In genomic region chr9:136859821-136860269, GRCh38 we compare ENCODE assay signal across 8 cellular contexts. TPM values are rescaled to one million over a fixed set of nuclear protein-coding genes. Genes with fewer than 3 reads are reported as not detected.
DNase-seq lines count a peak whose midpoint lies in the region; ATAC-seq, FAIRE-seq and TF ChIP-seq lines count a peak whose summit lies in the region.
"Had no signal": no experiment of that assay in that cellular context is flagged by ENCODE, and none has a peak within 500 bp of the region (broad histone marks: within the 10 kb centered on the region; RNA-seq: fewer than 3 reads in every experiment).

No MANE protein-coding gene starts in this region.

- BruUV-seq in HepG2 (replicated peaks; lab: Mats Ljungman, UMichigan), result no TSS peak

- TF ChIP-seq POLR2A in HepG2 (IDR thresholded peaks at IDR 0.05; ENCODE audit: insufficient read depth in 1 of 2, low read depth in 2 of 2, low read length in 2 of 2) (no peak; a peak in 1 of 4 replicates), lower leg skin (IDR thresholded peaks at IDR 0.05) (no peak)

- TF ChIP-seq CTCF in HepG2 (CRISPR knock-in tag; IDR thresholded peaks at IDR 0.05), result no peak
- no peak for TF ChIP-seq CTCF in lower leg skin (IDR thresholded peaks at IDR 0.05)

- TF ChIP-seq EP300 in HepG2 (IDR thresholded peaks at IDR 0.05; ENCODE audit: low read depth in 2 of 2, low read length in 2 of 2), result no peak
- TF ChIP-seq EP300 in HepG2 (CRISPR knock-in tag; IDR thresholded peaks at IDR 0.05; ENCODE audit: borderline replicate concordance), result no peak

- 0 out of 2 replicates have a peak, but pooled peaks cover under 1% of the 10 kb centered on the region for H4K20me1 ChIP-seq in HepG2 (ENCODE audit: insufficient read depth, low read length)

- POLR2A ChIA-PET in HepG2 (lab: Yijun Ruan, JAX), result interaction anchor here (0.8 to 5.0 kb wide), 7 partner anchors 8 to 43 kb away, joined by 3 to 29 read pairs (median 5); partner anchors contain the start of genes AJM1, MAMDC4 and TRAF2

- WGBS in HepG2 (ENCODE audit: low lambda C conversion rate), result 100% methylated on average over 3 of the region's 12 CpGs
- 48 to 64% methylated on average over 7 to 12 of the region's 12 CpGs for WGBS in lower leg skin, 2 donors

- no peaks in the 10 kb centered on the region for H3K27me3 ChIP-seq in HepG2 (ENCODE audit: control insufficient read depth in 1 of 2, insufficient read depth in 2 of 2, low read length in 2 of 2)
- H3K27me3 ChIP-seq: SJSA1, vagina had no signal

- no peak overlapping the region for H3K4me2 ChIP-seq in HepG2 (ENCODE audit: low read depth, low read length)

- in situ Hi-C loops in HepG2 (cut with HindIII; ENCODE audit: extremely low pct_ligation_motif_present, low pct_unique_long_range_greater_than_20kb), result no loop called here

- 0 out of 2 replicates have a peak overlapping the region, but pooled peaks have one; percentile 40 for H3K9ac ChIP-seq in HepG2 (ENCODE audit: insufficient read depth, low read depth, low read length)

- peaks cover 17 to 37% of the 10 kb centered on the region in 2 experiments for H3K36me3 ChIP-seq in HepG2 (replicated peaks in 1 of 2; ENCODE audit: control insufficient read depth in 1 of 2, insufficient read depth in 2 of 2, low read length in 2 of 2)

- no peak for FAIRE-seq in HepG2 (lab: Jason Lieb, UNC)

- CTCF ChIA-PET in HepG2 (lab: Yijun Ruan, JAX; ENCODE audit: low intra/inter-chr PET ratio, low total read pairs), result no interaction called here

- H3K4me1 ChIP-seq in HepG2 (ENCODE audit: insufficient read depth, low read length), result peaks cover 42% of the 10 kb centered on the region

- H3K79me2 ChIP-seq in HepG2 (ENCODE audit: insufficient read depth, low read length), result peaks cover 11% of the 10 kb centered on the region

- peak; percentile 5 for DNase-seq in stimulated activated CD4-positive, alpha-beta T cell treated with anti-CD3 and anti-CD28 coated beads, Interleukin-15, amount 100 ng/mL, for 24 hours
- no peak for DNase-seq in stimulated activated CD4-positive, alpha-beta T cell treated with anti-CD3 and anti-CD28 coated beads, Interleukin-1b, Interleukin-23, amount 100 ng/mL, for 48 hours
- DNase-seq in HepG2 (ENCODE audit: low spot score) (no peak), lower leg skin (ENCODE audit: low spot score in 2 of 2) (no peak)
- no peak for DNase-seq in stimulated activated naive CD8-positive, alpha-beta T cell treated with anti-CD3 and anti-CD28 coated beads, Interleukin-15, Interleukin-2, amounts not matched to agents 100 U/mL and 50 U/mL, for 24 hours

- ATAC-seq in HepG2, result no peak
- no peak for ATAC-seq in GM21576 (IDR thresholded peaks at IDR 0.05; ENCODE audit: unreplicated experiment)
- no peak for ATAC-seq in stimulated activated naive CD8-positive, alpha-beta T cell treated with anti-CD3 and anti-CD28 coated beads, Interleukin-15, Interleukin-2, amounts not matched to agents 100 U/mL and 50 U/mL, for 24 hours

- no peaks in the 10 kb centered on the region for H3K9me3 ChIP-seq in HepG2 (ENCODE audit: low read length)
- H3K9me3 ChIP-seq: SJSA1, vagina had no signal

- no peak for TF ChIP-seq RAD21 in HepG2 (CRISPR knock-in tag; IDR thresholded peaks at IDR 0.05)

- intact Hi-C loops in HepG2 (cut with micrococcal nuclease; ENCODE audit: unreplicated experiment), result no loop called here
- intact Hi-C loops in lower leg skin (cut with DNase I; ENCODE audit: low total_unique reads), result loop anchor here (10.0 kb wide), 1 partner anchor 85 kb away; the partner anchor contains the start of genes C8G and FBXW5

- H3K4me3 ChIP-seq in HepG2 (replicated peaks in 1 of 3; ENCODE audit: insufficient read depth in 1 of 3, low read depth in 2 of 3, low read length in 3 of 3) (no peak overlapping the region), lower leg skin (ENCODE audit: low read depth, poor library complexity, severe bottlenecking) (no peak overlapping the region)
- H3K4me3 ChIP-seq: SJSA1, vagina had no signal

- H3K27ac ChIP-seq in HepG2 (ENCODE audit: extremely low read length, insufficient read depth, low read length), result no peak overlapping the region
- H3K27ac ChIP-seq: SJSA1, vagina had no signal

- no peak overlapping the region for H2AFZ ChIP-seq in HepG2 (ENCODE audit: low read length)

RNA-seq across cellular contexts. Expression of gene EDF1, which starts 6.3 kb away (rescaled TPM):
- total RNA-seq in HepG2 (2016; rRNA removed; fragmentation: Illumina TruSeq; extraction: Trizol), result 379 and 474 TPM in 2 replicates
- 152 and 180 TPM in 2 replicates for total RNA-seq in HepG2 (2016; cell fraction: cytosol; rRNA removed; fragmentation: Illumina TruSeq; extraction: Trizol; ENCODE audit: low read depth)
- total RNA-seq in HepG2 (2016; cell fraction: insoluble cytoplasmic fraction; rRNA removed; fragmentation: Illumina TruSeq; extraction: Trizol), result 390 and 529 TPM in 2 replicates
- total RNA-seq in HepG2 (2016; cell fraction: membrane; rRNA removed; fragmentation: Illumina TruSeq; extraction: Trizol), result 186 and 193 TPM in 2 replicates
- total RNA-seq in HepG2 (2016; cell fraction: nucleus; rRNA removed; fragmentation: Illumina TruSeq; extraction: Trizol), result 157 and 160 TPM in 2 replicates
- 235 and 269 TPM in 2 replicates for polyA plus RNA-seq in HepG2 (2011; rRNA removed)
- 392 and 430 TPM in 2 replicates for polyA plus RNA-seq in HepG2 (2011; cell fraction: cytosol; rRNA removed)
- polyA plus RNA-seq in HepG2 (2011; cell fraction: nucleus; rRNA removed), result 129 and 177 TPM in 2 replicates
- 257 and 326 TPM in 2 replicates for polyA plus RNA-seq in HepG2 (2012)
- 191 and 202 TPM in 2 replicates for polyA plus RNA-seq in HepG2 (2016; cell fraction: cytosol; fragmentation: Illumina TruSeq; extraction: Trizol; ENCODE audit: low read depth)
- polyA plus RNA-seq in HepG2 (2016; cell fraction: insoluble cytoplasmic fraction; fragmentation: Illumina TruSeq; extraction: Trizol; ENCODE audit: low read depth), result 553 and 620 TPM in 2 replicates
- polyA plus RNA-seq in HepG2 (2016; cell fraction: membrane; fragmentation: Illumina TruSeq; extraction: Trizol; ENCODE audit: low read depth), result 198 and 200 TPM in 2 replicates
- polyA plus RNA-seq in HepG2 (2016; cell fraction: nucleus; fragmentation: Illumina TruSeq; extraction: Trizol; ENCODE audit: insufficient read depth, low read depth), result 307 and 322 TPM in 2 replicates
- 34.3 and 99.7 TPM in 2 replicates for polyA minus RNA-seq in HepG2 (2011; rRNA and poly(A)+ RNA removed; ENCODE audit: low replicate concordance)
- 87.8 and 91.0 TPM in 2 replicates for polyA minus RNA-seq in HepG2 (2011; cell fraction: cytosol; rRNA and poly(A)+ RNA removed)
- 84.2 and 94.6 TPM in 2 replicates for polyA minus RNA-seq in HepG2 (2011; cell fraction: nucleus; rRNA and poly(A)+ RNA removed)
- total RNA-seq in lower leg skin, result 100 to 1,000 TPM; 354 to 399 (median 376) TPM

RNA-seq across cellular contexts. Expression of gene MAMDC4, which starts 7.7 kb away (rescaled TPM):
- total RNA-seq in HepG2 (2016; rRNA removed; fragmentation: Illumina TruSeq; extraction: Trizol), result 1.2 and 6.0 TPM in 2 replicates
- 1.7 and 2.2 TPM in 2 replicates for total RNA-seq in HepG2 (2016; cell fraction: cytosol; rRNA removed; fragmentation: Illumina TruSeq; extraction: Trizol; ENCODE audit: low read depth)
- total RNA-seq in HepG2 (2016; cell fraction: insoluble cytoplasmic fraction; rRNA removed; fragmentation: Illumina TruSeq; extraction: Trizol), result 1.0 and 7.5 TPM in 2 replicates
- 0.83 and 1.1 TPM in 2 replicates for total RNA-seq in HepG2 (2016; cell fraction: membrane; rRNA removed; fragmentation: Illumina TruSeq; extraction: Trizol)
- total RNA-seq in HepG2 (2016; cell fraction: nucleus; rRNA removed; fragmentation: Illumina TruSeq; extraction: Trizol), result 7.7 and 10.7 TPM in 2 replicates
- polyA plus RNA-seq in HepG2 (2011; rRNA removed), result 6.8 and 7.9 TPM in 2 replicates
- 1.2 and 2.6 TPM in 2 replicates for polyA plus RNA-seq in HepG2 (2011; cell fraction: cytosol; rRNA removed)
- polyA plus RNA-seq in HepG2 (2011; cell fraction: nucleus; rRNA removed), result 170 and 232 TPM in 2 replicates
- polyA plus RNA-seq in HepG2 (2012), result 6.5 and 6.7 TPM in 2 replicates
- polyA plus RNA-seq in HepG2 (2016; cell fraction: cytosol; fragmentation: Illumina TruSeq; extraction: Trizol; ENCODE audit: low read depth), result 0.48 and 0.49 TPM in 2 replicates
- 1.2 and 1.3 TPM in 2 replicates for polyA plus RNA-seq in HepG2 (2016; cell fraction: insoluble cytoplasmic fraction; fragmentation: Illumina TruSeq; extraction: Trizol; ENCODE audit: low read depth)
- 0.57 and 0.68 TPM in 2 replicates for polyA plus RNA-seq in HepG2 (2016; cell fraction: membrane; fragmentation: Illumina TruSeq; extraction: Trizol; ENCODE audit: low read depth)
- polyA plus RNA-seq in HepG2 (2016; cell fraction: nucleus; fragmentation: Illumina TruSeq; extraction: Trizol; ENCODE audit: insufficient read depth, low read depth), result 32.1 and 33.9 TPM in 2 replicates
- polyA minus RNA-seq in HepG2 (2011; rRNA and poly(A)+ RNA removed; ENCODE audit: low replicate concordance), result 0.96 and 2.4 TPM in 2 replicates
- polyA minus RNA-seq in HepG2 (2011; cell fraction: cytosol; rRNA and poly(A)+ RNA removed), result 0.69 and 1.2 TPM in 2 replicates
- 8.8 and 10.9 TPM in 2 replicates for polyA minus RNA-seq in HepG2 (2011; cell fraction: nucleus; rRNA and poly(A)+ RNA removed)
- total RNA-seq in lower leg skin, result 1 to 10 TPM in 3 of 4 donors, under 1 TPM in 1; 0.89 to 1.4 (median 1.4) TPM

RNA-seq across cellular contexts. Expression of gene PHPT1, which starts 10.6 kb away (rescaled TPM):
- total RNA-seq in HepG2 (2016; rRNA removed; fragmentation: Illumina TruSeq; extraction: Trizol), result 155 and 192 TPM in 2 replicates
- total RNA-seq in HepG2 (2016; cell fraction: cytosol; rRNA removed; fragmentation: Illumina TruSeq; extraction: Trizol; ENCODE audit: low read depth), result 102 and 115 TPM in 2 replicates
- 166 and 201 TPM in 2 replicates for total RNA-seq in HepG2 (2016; cell fraction: insoluble cytoplasmic fraction; rRNA removed; fragmentation: Illumina TruSeq; extraction: Trizol)
- 119 and 147 TPM in 2 replicates for total RNA-seq in HepG2 (2016; cell fraction: membrane; rRNA removed; fragmentation: Illumina TruSeq; extraction: Trizol)
- 76.8 and 86.8 TPM in 2 replicates for total RNA-seq in HepG2 (2016; cell fraction: nucleus; rRNA removed; fragmentation: Illumina TruSeq; extraction: Trizol)
- 184 and 189 TPM in 2 replicates for polyA plus RNA-seq in HepG2 (2011; rRNA removed)
- polyA plus RNA-seq in HepG2 (2011; cell fraction: cytosol; rRNA removed), result 184 and 289 TPM in 2 replicates
- polyA plus RNA-seq in HepG2 (2011; cell fraction: nucleus; rRNA removed), result 352 and 483 TPM in 2 replicates
- 109 and 121 TPM in 2 replicates for polyA plus RNA-seq in HepG2 (2012)
- polyA plus RNA-seq in HepG2 (2016; cell fraction: cytosol; fragmentation: Illumina TruSeq; extraction: Trizol; ENCODE audit: low read depth), result 97.4 and 122 TPM in 2 replicates
- polyA plus RNA-seq in HepG2 (2016; cell fraction: insoluble cytoplasmic fraction; fragmentation: Illumina TruSeq; extraction: Trizol; ENCODE audit: low read depth), result 136 and 146 TPM in 2 replicates
- 95.2 and 109 TPM in 2 replicates for polyA plus RNA-seq in HepG2 (2016; cell fraction: membrane; fragmentation: Illumina TruSeq; extraction: Trizol; ENCODE audit: low read depth)
- 167 and 176 TPM in 2 replicates for polyA plus RNA-seq in HepG2 (2016; cell fraction: nucleus; fragmentation: Illumina TruSeq; extraction: Trizol; ENCODE audit: insufficient read depth, low read depth)
- polyA minus RNA-seq in HepG2 (2011; rRNA and poly(A)+ RNA removed; ENCODE audit: low replicate concordance), result 32.0 and 34.3 TPM in 2 replicates
- polyA minus RNA-seq in HepG2 (2011; cell fraction: cytosol; rRNA and poly(A)+ RNA removed), result 21.5 and 26.7 TPM in 2 replicates
- 33.4 and 39.9 TPM in 2 replicates for polyA minus RNA-seq in HepG2 (2011; cell fraction: nucleus; rRNA and poly(A)+ RNA removed)
- total RNA-seq in lower leg skin, result 10 to 100 TPM; 22.0 to 60.4 (median 48.7) TPM

RNA-seq across cellular contexts. Expression of gene AJM1, which starts 17.6 kb away (rescaled TPM):
- total RNA-seq in HepG2 (2016; rRNA removed; fragmentation: Illumina TruSeq; extraction: Trizol) (0.48 and 1.1 TPM in 2 replicates), lower leg skin (1 to 10 TPM; 1.4 to 2.9 (median 1.6) TPM)
- 0.61 and 0.71 TPM in 2 replicates for total RNA-seq in HepG2 (2016; cell fraction: cytosol; rRNA removed; fragmentation: Illumina TruSeq; extraction: Trizol; ENCODE audit: low read depth)
- 0.30 and 1.00 TPM in 2 replicates for total RNA-seq in HepG2 (2016; cell fraction: insoluble cytoplasmic fraction; rRNA removed; fragmentation: Illumina TruSeq; extraction: Trizol)
- total RNA-seq in HepG2 (2016; cell fraction: membrane; rRNA removed; fragmentation: Illumina TruSeq; extraction: Trizol), result 0.59 and 0.90 TPM in 2 replicates
- total RNA-seq in HepG2 (2016; cell fraction: nucleus; rRNA removed; fragmentation: Illumina TruSeq; extraction: Trizol), result 1.0 TPM in 2 replicates
- 1.2 and 1.4 TPM in 2 replicates for polyA plus RNA-seq in HepG2 (2011; rRNA removed)
- polyA plus RNA-seq in HepG2 (2011; cell fraction: cytosol; rRNA removed), result 0.45 and 0.97 TPM in 2 replicates
- polyA plus RNA-seq in HepG2 (2011; cell fraction: nucleus; rRNA removed), result 22.1 and 27.9 TPM in 2 replicates
- polyA plus RNA-seq in HepG2 (2012), result 2.2 TPM in 2 replicates
- 0.40 and 0.78 TPM in 2 replicates for polyA plus RNA-seq in HepG2 (2016; cell fraction: cytosol; fragmentation: Illumina TruSeq; extraction: Trizol; ENCODE audit: low read depth)
- 0.61 and 0.74 TPM in 2 replicates for polyA plus RNA-seq in HepG2 (2016; cell fraction: insoluble cytoplasmic fraction; fragmentation: Illumina TruSeq; extraction: Trizol; ENCODE audit: low read depth)
- polyA plus RNA-seq in HepG2 (2016; cell fraction: membrane; fragmentation: Illumina TruSeq; extraction: Trizol; ENCODE audit: low read depth), result 0.52 and 0.76 TPM in 2 replicates
- 4.1 and 4.6 TPM in 2 replicates for polyA plus RNA-seq in HepG2 (2016; cell fraction: nucleus; fragmentation: Illumina TruSeq; extraction: Trizol; ENCODE audit: insufficient read depth, low read depth)
- polyA minus RNA-seq in HepG2 (2011; rRNA and poly(A)+ RNA removed; ENCODE audit: low replicate concordance), result 0.77 and 1.1 TPM in 2 replicates
- polyA minus RNA-seq in HepG2 (2011; cell fraction: cytosol; rRNA and poly(A)+ RNA removed), result 1.5 and 1.8 TPM in 2 replicates
- 3.0 and 3.3 TPM in 2 replicates for polyA minus RNA-seq in HepG2 (2011; cell fraction: nucleus; rRNA and poly(A)+ RNA removed)

RNA-seq across cellular contexts. Expression of gene TRAF2, which starts 26.5 kb away (rescaled TPM):
- total RNA-seq in HepG2 (2016; rRNA removed; fragmentation: Illumina TruSeq; extraction: Trizol), result 13.4 and 13.6 TPM in 2 replicates
- 2.6 and 2.9 TPM in 2 replicates for total RNA-seq in HepG2 (2016; cell fraction: cytosol; rRNA removed; fragmentation: Illumina TruSeq; extraction: Trizol; ENCODE audit: low read depth)
- total RNA-seq in HepG2 (2016; cell fraction: insoluble cytoplasmic fraction; rRNA removed; fragmentation: Illumina TruSeq; extraction: Trizol), result 12.1 and 13.9 TPM in 2 replicates
- 4.8 and 6.0 TPM in 2 replicates for total RNA-seq in HepG2 (2016; cell fraction: membrane; rRNA removed; fragmentation: Illumina TruSeq; extraction: Trizol)
- 10.7 and 13.3 TPM in 2 replicates for total RNA-seq in HepG2 (2016; cell fraction: nucleus; rRNA removed; fragmentation: Illumina TruSeq; extraction: Trizol)
- polyA plus RNA-seq in HepG2 (2011; rRNA removed), result 12.4 and 15.5 TPM in 2 replicates
- 8.6 and 12.5 TPM in 2 replicates for polyA plus RNA-seq in HepG2 (2011; cell fraction: cytosol; rRNA removed)
- 30.8 and 35.5 TPM in 2 replicates for polyA plus RNA-seq in HepG2 (2011; cell fraction: nucleus; rRNA removed)
- 7.0 and 8.7 TPM in 2 replicates for polyA plus RNA-seq in HepG2 (2012)
- polyA plus RNA-seq in HepG2 (2016; cell fraction: cytosol; fragmentation: Illumina TruSeq; extraction: Trizol; ENCODE audit: low read depth), result 1.7 and 2.3 TPM in 2 replicates
- 11.2 and 13.9 TPM in 2 replicates for polyA plus RNA-seq in HepG2 (2016; cell fraction: insoluble cytoplasmic fraction; fragmentation: Illumina TruSeq; extraction: Trizol; ENCODE audit: low read depth)
- 3.5 and 4.0 TPM in 2 replicates for polyA plus RNA-seq in HepG2 (2016; cell fraction: membrane; fragmentation: Illumina TruSeq; extraction: Trizol; ENCODE audit: low read depth)
- 24.7 and 26.6 TPM in 2 replicates for polyA plus RNA-seq in HepG2 (2016; cell fraction: nucleus; fragmentation: Illumina TruSeq; extraction: Trizol; ENCODE audit: insufficient read depth, low read depth)
- polyA minus RNA-seq in HepG2 (2011; rRNA and poly(A)+ RNA removed; ENCODE audit: low replicate concordance), result 25.6 and 44.8 TPM in 2 replicates
- polyA minus RNA-seq in HepG2 (2011; cell fraction: cytosol; rRNA and poly(A)+ RNA removed), result 10.1 and 12.2 TPM in 2 replicates
- 13.0 and 15.2 TPM in 2 replicates for polyA minus RNA-seq in HepG2 (2011; cell fraction: nucleus; rRNA and poly(A)+ RNA removed)
- 10 to 100 TPM; 13.2 to 16.7 (median 15.8) TPM for total RNA-seq in lower leg skin
